28 cellular contexts compared by ENCODE assay signal in genomic region chr16:85578599-85578948, GRCh38. TPM values are rescaled to one million over a fixed set of nuclear protein-coding genes. Genes with fewer than 3 reads are reported as not detected.
DNase-seq lines count a peak whose midpoint lies in the region; ATAC-seq and TF ChIP-seq lines count a peak whose summit lies in the region.
"Had no signal": no experiment of that assay in that cellular context is flagged by ENCODE, and none has a peak within 500 bp of the region (broad histone marks: within the 10 kb centered on the region; RNA-seq: fewer than 3 reads in every experiment).

No MANE protein-coding gene starts in this region.

- H3K4me1 Mint-ChIP-seq in endodermal cell, result peaks cover 64% of the 10 kb centered on the region
- H3K4me1 Mint-ChIP-seq in neural crest cell, result peaks cover 77% of the 10 kb centered on the region
- H3K4me1 Mint-ChIP-seq: activated CD4-positive, alpha-beta memory T cell treated with anti-CD3 and anti-CD28 coated beads, Interleukin-2, amount 10 ng/mL, durations not matched to agents 7 days and 5 days had no signal

- H3K27me3 Mint-ChIP-seq in endodermal cell (ENCODE audit: insufficient read depth) (peaks cover 32% of the 10 kb centered on the region), neural crest cell (ENCODE audit: low read depth) (peaks cover 64% of the 10 kb centered on the region)
- H3K27me3 Mint-ChIP-seq: activated CD4-positive, alpha-beta memory T cell treated with anti-CD3 and anti-CD28 coated beads, Interleukin-2, amount 10 ng/mL, durations not matched to agents 7 days and 5 days; activated naive CD4-positive, alpha-beta T cell treated with anti-CD3 and anti-CD28 coated beads, Interleukin-2, amount 50 U/mL, for 24 hours had no signal

- H3K27me3 ChIP-seq in endodermal cell (ENCODE audit: control insufficient read depth, insufficient read depth, low read length, poor library complexity, severe bottlenecking) (no peaks in the 10 kb centered on the region), esophagus squamous epithelium (peaks cover 0 to 5% (median 0%) of the 10 kb centered on the region in 4 donors)
- H3K27me3 ChIP-seq: colonic mucosa, heart right ventricle, SJSA1, tibial nerve had no signal

- TF ChIP-seq RAD21 in Ishikawa (IDR thresholded peaks at IDR 0.05; ENCODE audit: low read depth), result no peak

- DNase-seq in endodermal cell (no peak), neural crest cell (ENCODE audit: low read depth, low spot score) (no peak), esophagus squamous epithelium (lab: John Stamatoyannopoulos, UW) (no peak), NCI-H226 (no peak)
- DNase-seq: activated CD4-positive, alpha-beta memory T cell treated with anti-CD3 and anti-CD28 coated beads, Interleukin-2, amount 10 ng/mL, durations not matched to agents 7 days and 5 days; activated CD4-positive, CD25-positive, alpha-beta regulatory T cell treated with anti-CD3 and anti-CD28 coated beads, Interleukin-2, amount 50 U/mL, for 72 hours; colonic mucosa; DMS79 treated with DMSO at 0.1 percent for 48 hours; foreskin keratinocyte; GF-D8; heart right ventricle; left cardiac atrium; NCI-H1105; NCI-H1930; NCI-H2227 treated with DMSO at 0.1 percent for 48 hours; occipital lobe; stimulated activated CD8-positive, alpha-beta memory T cell treated with anti-CD3 and anti-CD28 coated beads, Interleukin-4, amount 100 ng/mL, for 48 hours had no signal

- H3K36me3 Mint-ChIP-seq in endodermal cell (ENCODE audit: low read depth) (no peaks in the 10 kb centered on the region), neural crest cell (ENCODE audit: low read depth) (no peaks in the 10 kb centered on the region)

- peak overlapping the region; percentile 87 for H3K27ac ChIP-seq in C4-2B
- H3K27ac ChIP-seq in endodermal cell (ENCODE audit: low read depth, low read length), result peak overlapping the region; percentile 64
- H3K27ac ChIP-seq in esophagus squamous epithelium, result no peak overlapping the region
- H3K27ac ChIP-seq: A549, colonic mucosa, foreskin keratinocyte, heart right ventricle, SJSA1, skin epidermis had no signal

- H3K4me3 ChIP-seq in endodermal cell (ENCODE audit: low read length) (no peak overlapping the region), esophagus squamous epithelium (no peak overlapping the region)
- H3K4me3 ChIP-seq: A549, colonic mucosa, heart right ventricle, SJSA1, skin epidermis, tibial nerve had no signal

- TF ChIP-seq CTCF in C4-2B (conservative IDR thresholded peaks at IDR 0.05) (no peak), endodermal cell (conservative IDR thresholded peaks at IDR 0.05) (no peak), neural crest cell (conservative IDR thresholded peaks at IDR 0.05) (no peak), esophagus squamous epithelium (IDR thresholded peaks at IDR 0.05) (no peak)

- TF ChIP-seq EP300 in Ishikawa (IDR thresholded peaks at IDR 0.05; ENCODE audit: borderline replicate concordance), result no peak

- no peak for ATAC-seq in GM19452 (IDR thresholded peaks at IDR 0.05; ENCODE audit: unreplicated experiment)
- no peak for ATAC-seq in HG03135 (IDR thresholded peaks at IDR 0.05; ENCODE audit: unreplicated experiment)
- ATAC-seq: A549, esophagus mucosa, foreskin keratinocyte, heart right ventricle, left cardiac atrium had no signal

- TF ChIP-seq POLR2A in esophagus squamous epithelium (IDR thresholded peaks at IDR 0.05), result no peak

- H3K4me1 ChIP-seq in endodermal cell (ENCODE audit: control insufficient read depth, insufficient read depth, low read length) (peaks cover 28% of the 10 kb centered on the region), esophagus squamous epithelium (peaks cover 0 to 70% (median 25%) of the 10 kb centered on the region in 3 donors)
- H3K4me1 ChIP-seq: A549, foreskin keratinocyte had no signal

- no peaks in the 10 kb centered on the region for H3K36me3 ChIP-seq in endodermal cell (ENCODE audit: control insufficient read depth, insufficient read depth, low read length)
- H3K36me3 ChIP-seq in esophagus squamous epithelium, result no peaks in the 10 kb centered on the region
- H3K36me3 ChIP-seq: colonic mucosa, heart right ventricle, SJSA1, tibial nerve had no signal

- H3K27ac Mint-ChIP-seq in endodermal cell (no peak overlapping the region), neural crest cell (ENCODE audit: unreplicated experiment) (no peak overlapping the region)
- H3K27ac Mint-ChIP-seq: activated CD4-positive, alpha-beta memory T cell treated with anti-CD3 and anti-CD28 coated beads, Interleukin-2, amount 10 ng/mL, durations not matched to agents 7 days and 5 days; activated naive CD4-positive, alpha-beta T cell treated with anti-CD3 and anti-CD28 coated beads, Interleukin-2, amount 50 U/mL, for 24 hours; activated T-helper 2 cell treated with anti-CD3 and anti-CD28 coated beads, Interferon-gamma antibody, Interleukin-2, Interleukin-4, amounts not matched to agents 10 μg/mL and 5 μg/mL and 100 μg/mL, durations not matched to agents 14 hours and 24 hours and 36 hours had no signal

- H3K9me3 ChIP-seq in endodermal cell (ENCODE audit: control insufficient read depth, low read length) (no peaks in the 10 kb centered on the region), esophagus squamous epithelium (no peaks in the 10 kb centered on the region)
- H3K9me3 ChIP-seq: A549, colonic mucosa, heart right ventricle, SJSA1, tibial nerve had no signal

- intact Hi-C loops in esophagus squamous epithelium (cut with DNase I), result no loop called here

- no peak overlapping the region for H3K4me3 Mint-ChIP-seq in endodermal cell
- H3K4me3 Mint-ChIP-seq in neural crest cell, result peak overlapping the region; percentile 82
- H3K4me3 Mint-ChIP-seq: activated CD4-positive, alpha-beta memory T cell treated with anti-CD3 and anti-CD28 coated beads, Interleukin-2, amount 10 ng/mL, durations not matched to agents 7 days and 5 days; activated naive CD4-positive, alpha-beta T cell treated with anti-CD3 and anti-CD28 coated beads, Interleukin-2, amount 50 U/mL, for 24 hours had no signal

- 65 to 80% methylated on average over 3 to 5 of the region's 5 CpGs for WGBS in endodermal cell (ENCODE audit: insufficient coverage in 1 of 2, insufficient read length in 1 of 2), 2 experiments
- WGBS in esophagus squamous epithelium, 2 donors, result 80 to 83% methylated on average over 5 of the region's 5 CpGs

- no peak overlapping the region for H3K9ac ChIP-seq in endodermal cell (ENCODE audit: extremely low read depth, low read length, poor library complexity, severe bottlenecking)

- H3K9me3 Mint-ChIP-seq in endodermal cell, result no peaks in the 10 kb centered on the region
- no peaks in the 10 kb centered on the region for H3K9me3 Mint-ChIP-seq in neural crest cell
- H3K9me3 Mint-ChIP-seq: activated CD4-positive, alpha-beta memory T cell treated with anti-CD3 and anti-CD28 coated beads, Interleukin-2, amount 10 ng/mL, durations not matched to agents 7 days and 5 days; activated naive CD4-positive, alpha-beta T cell treated with anti-CD3 and anti-CD28 coated beads, Interleukin-2, amount 50 U/mL, for 24 hours; activated T-helper 2 cell treated with anti-CD3 and anti-CD28 coated beads, Interferon-gamma antibody, Interleukin-2, Interleukin-4, amounts not matched to agents 10 μg/mL and 5 μg/mL and 100 μg/mL, durations not matched to agents 14 hours and 24 hours and 36 hours had no signal

TF ChIP-seq in Ishikawa, 13 proteins besides CTCF, POLR2A, EP300 and RAD21:
- TF ChIP-seq TEAD4 (IDR thresholded peaks at IDR 0.05), result no peak
- no peak for TF ChIP-seq ZBTB7A (IDR thresholded peaks at IDR 0.05; ENCODE audit: low read depth)
- 0 out of 2 replicates have a peak, but pooled peaks have one; percentile 24 for TF ChIP-seq NFIC (IDR thresholded peaks at IDR 0.05)

RNA-seq across cellular contexts. Expression of gene GSE1, which starts 34.5 kb away (rescaled TPM):
- total RNA-seq in endodermal cell (100 to 1,000 TPM; 108 to 128 TPM), neural crest cell (26.7 and 27.3 TPM in 2 replicates), esophagus squamous epithelium (10 to 100 TPM; 24.6 to 33.6 (median 28.9) TPM)
- 55.0 TPM for polyA plus RNA-seq in endodermal cell (2013, experiment 1 of 2)
- 54.2 TPM for polyA plus RNA-seq in endodermal cell (2013, experiment 2 of 2)

Comparison
In these comparisons a context has a peak if more than half of its experiments do, and no peak if none do; other contexts are left out.
1. H3K27ac ChIP-seq: peak in C4-2B (single experiment) and endodermal cell (single experiment); none in esophagus squamous epithelium (0 of 4).